1 cellular context compared by ENCODE assay signal in the genomic region with DNA sequence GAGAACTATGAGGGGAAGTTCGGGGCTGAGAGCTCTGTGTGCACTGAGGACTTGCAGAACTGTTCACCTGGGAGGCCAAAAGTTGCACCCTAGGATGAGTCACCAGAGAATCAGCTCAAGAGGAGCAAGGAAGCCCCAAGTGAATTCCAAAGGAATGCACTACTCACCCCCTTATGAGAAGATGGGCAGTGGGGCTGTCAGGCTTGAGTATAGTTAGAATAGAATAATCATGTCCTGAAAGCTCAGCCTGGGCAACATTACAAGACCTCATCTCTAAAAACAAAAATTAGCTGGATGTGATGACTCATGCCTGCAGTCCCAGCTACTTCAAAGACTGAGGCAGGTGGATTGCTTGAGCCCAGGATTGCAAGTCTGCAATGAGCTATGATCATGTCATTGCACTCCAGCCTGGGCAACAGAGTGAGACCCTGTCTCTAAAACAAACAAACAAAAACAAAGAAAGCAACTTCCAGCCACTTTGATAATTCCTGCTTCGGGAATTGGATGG.
TF ChIP-seq lines count a peak whose summit lies in the region.

No MANE protein-coding gene starts in this region.

TF ChIP-seq in A549, 52 proteins besides CTCF, POLR2A, EP300 and RAD21 (continued from another document):
- TF ChIP-seq, protein P1, sequence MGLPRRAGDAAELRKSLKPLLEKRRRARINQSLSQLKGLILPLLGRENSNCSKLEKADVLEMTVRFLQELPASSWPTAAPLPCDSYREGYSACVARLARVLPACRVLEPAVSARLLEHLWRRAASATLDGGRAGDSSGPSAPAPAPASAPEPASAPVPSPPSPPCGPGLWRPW (IDR thresholded peaks at IDR 0.05): no peak
